23 cellular contexts compared by ENCODE assay signal in genomic region chr3:189311521-189311920, GRCh38.
"Had no signal": no experiment of that assay in that cellular context is flagged by ENCODE, and none has a peak within 500 bp of the region (broad histone marks: within the 10 kb centered on the region; RNA-seq: fewer than 3 reads in every experiment).

No MANE protein-coding gene starts in this region.

- H3K9me3 ChIP-seq: mucosa of descending colon, vagina had no signal

- H3K27me3 Mint-ChIP-seq: activated CD8-positive, alpha-beta T cell treated with anti-CD3 and anti-CD28 coated beads for 36 hours; brain; naive thymus-derived CD4-positive, alpha-beta T cell; progenitor cell of endocrine pancreas; stimulated activated naive CD8-positive, alpha-beta T cell treated with anti-CD3 and anti-CD28 coated beads, Interleukin-15, amount 100 ng/mL, for 72 hours had no signal

- H3K4me1 ChIP-seq: neural progenitor cell had no signal

- H3K36me3 Mint-ChIP-seq: brain, neural progenitor cell had no signal

- H3K9ac ChIP-seq: neural progenitor cell had no signal

- H3K9me3 Mint-ChIP-seq: activated CD8-positive, alpha-beta T cell treated with anti-CD3 and anti-CD28 coated beads for 36 hours; endodermal cell; neural progenitor cell had no signal

- ATAC-seq: activated CD8-positive, alpha-beta T cell treated with anti-CD3 and anti-CD28 coated beads for 36 hours; foreskin keratinocyte; left cardiac atrium; mucosa of descending colon; naive thymus-derived CD4-positive, alpha-beta T cell; right cardiac atrium; stimulated activated naive CD8-positive, alpha-beta T cell treated with anti-CD3 and anti-CD28 coated beads, Interleukin-15, amount 100 ng/mL, for 72 hours had no signal

- H3K36me3 ChIP-seq: neural progenitor cell, vagina had no signal

- H3K27ac ChIP-seq: dorsolateral prefrontal cortex, epithelial cell of prostate, foreskin keratinocyte, neural progenitor cell, vagina had no signal

- H3K27me3 ChIP-seq: dorsolateral prefrontal cortex, foreskin keratinocyte, neural progenitor cell, vagina had no signal

- H3K4me3 Mint-ChIP-seq: activated CD8-positive, alpha-beta T cell treated with anti-CD3 and anti-CD28 coated beads for 36 hours; brain; endodermal cell; neural progenitor cell; stimulated activated naive CD8-positive, alpha-beta T cell treated with anti-CD3 and anti-CD28 coated beads, Interleukin-15, amount 100 ng/mL, for 72 hours had no signal

- H3K4me3 ChIP-seq: dorsolateral prefrontal cortex, mucosa of descending colon, neural progenitor cell, vagina had no signal

- H3K27ac Mint-ChIP-seq: activated CD8-positive, alpha-beta T cell treated with anti-CD3 and anti-CD28 coated beads for 36 hours; brain; endodermal cell; neural progenitor cell; progenitor cell of endocrine pancreas had no signal

- DNase-seq: activated CD4-positive, CD25-positive, alpha-beta regulatory T cell treated with anti-CD3 and anti-CD28 coated beads, Interleukin-2, amount 50 U/mL, for 72 hours; activated CD8-positive, alpha-beta T cell treated with anti-CD3 and anti-CD28 coated beads for 36 hours; activated naive CD4-positive, alpha-beta T cell treated with Interleukin-2 at 50 U/mL for 16 hours; anterior cingulate cortex; caudate nucleus; dorsolateral prefrontal cortex; endodermal cell; foreskin keratinocyte; glutamatergic neuron; hippocampal formation; left cardiac atrium; mesenchymal stem cell; mucosa of descending colon; naive thymus-derived CD4-positive, alpha-beta T cell; right cardiac atrium; stimulated activated CD4-positive, alpha-beta T cell treated with anti-CD3 and anti-CD28 coated beads, Interleukin-2, amount 100 ng/mL, for 24 hours; stimulated activated naive CD8-positive, alpha-beta T cell treated with anti-CD3 and anti-CD28 coated beads, Interleukin-15, amount 100 ng/mL, for 72 hours; trophoblast cell had no signal

- H3K4me1 Mint-ChIP-seq: neural progenitor cell had no signal
